In the genomic region with DNA sequence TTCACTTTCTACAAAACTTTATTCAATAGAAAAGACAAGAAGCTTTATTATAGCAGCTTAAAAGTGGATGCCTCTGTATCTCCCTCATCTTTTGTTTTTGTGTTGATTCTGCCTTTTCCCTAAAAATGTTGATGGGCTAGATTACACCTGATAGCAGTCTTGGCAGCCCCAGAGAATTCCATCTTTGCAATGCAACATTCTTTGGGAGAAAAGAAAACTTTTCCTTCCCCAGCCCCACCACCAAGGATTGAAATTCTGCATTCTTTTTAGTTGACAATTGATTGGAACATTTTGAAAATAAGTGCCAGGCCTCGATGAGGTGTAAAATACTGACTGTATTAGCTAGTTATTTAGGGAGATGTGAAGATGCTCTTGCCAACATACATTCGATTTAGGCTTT, we compare ENCODE assay signal across 21 cellular contexts.
DNase-seq lines count a peak whose midpoint lies in the region; ATAC-seq, FAIRE-seq and TF ChIP-seq lines count a peak whose summit lies in the region.
"Had no signal": no experiment of that assay in that cellular context is flagged by ENCODE, and none has a peak within 500 bp of the region (broad histone marks: within the 10 kb centered on the region; RNA-seq: fewer than 3 reads in every experiment).

No MANE protein-coding gene starts in this region.

- H3K27ac ChIP-seq in IMR-90 (ENCODE audit: insufficient read depth, low read length) (no peak overlapping the region), astrocyte (ENCODE audit: low read depth, low read length) (no peak overlapping the region), mesendoderm (ENCODE audit: low read depth, low read length) (no peak overlapping the region), PC-3 (ENCODE audit: low read length) (no peak overlapping the region)

- H3K36me3 ChIP-seq in IMR-90 (ENCODE audit: control insufficient read depth, insufficient read depth, low read length) (no peaks in the 10 kb centered on the region), astrocyte (ENCODE audit: insufficient read depth, low read length) (no peaks in the 10 kb centered on the region), mesendoderm (ENCODE audit: control insufficient read depth, insufficient read depth, low read length) (no peaks in the 10 kb centered on the region), PC-3 (ENCODE audit: low read depth, low read length) (no peaks in the 10 kb centered on the region)
- H3K36me3 ChIP-seq: BE2C, HAP-1 had no signal

- H3K4ac ChIP-seq in IMR-90 (ENCODE audit: low read depth, low read length) = no peak overlapping the region
- no peak overlapping the region for H3K4ac ChIP-seq in mesendoderm (ENCODE audit: low read depth, low read length)

- no peak overlapping the region for H4K8ac ChIP-seq in IMR-90 (ENCODE audit: low read depth in 2 of 2, low read length in 2 of 2)
- no peak overlapping the region for H4K8ac ChIP-seq in mesendoderm (ENCODE audit: low read depth, low read length)

- H2BK5ac ChIP-seq in IMR-90 (ENCODE audit: low read depth, low read length, poor library complexity, severe bottlenecking) (no peak overlapping the region), mesendoderm (ENCODE audit: low read length) (no peak overlapping the region)

- peaks cover 11% of the 10 kb centered on the region for H3K9me3 Mint-ChIP-seq in astrocyte (ENCODE audit: unreplicated experiment)

- H3K79me2 ChIP-seq in astrocyte (ENCODE audit: insufficient read depth, low read length) = no peaks in the 10 kb centered on the region
- H3K79me2 ChIP-seq in mesendoderm (ENCODE audit: control insufficient read depth, insufficient read depth, low read length) = no peaks in the 10 kb centered on the region
- H3K79me2 ChIP-seq in PC-3 (ENCODE audit: low read length) = no peaks in the 10 kb centered on the region

- FAIRE-seq in astrocyte (lab: Jason Lieb, UNC) = no peak
- FAIRE-seq: A204.1, G401.6, GM12891, GM19239, HepG2 had no signal

- H2AK5ac ChIP-seq in IMR-90 (ENCODE audit: low read depth, low read length) (no peak overlapping the region), mesendoderm (ENCODE audit: low read length) (no peak overlapping the region)

- DNase-seq in IMR-90 = no peak
- DNase-seq in astrocyte (ENCODE audit: low read depth) = peak; percentile 17
- peak; percentile 71 for DNase-seq in mesendoderm
- no peak for DNase-seq in PC-3
- DNase-seq: ACHN; BE2C; C1 segment of cervical spinal cord; CD4-positive, CD25-positive, alpha-beta regulatory T cell; CD8-positive, alpha-beta memory T cell; COR-L47; DMS 273 treated with DMSO at 0.1 percent for 48 hours; DMS53; DND-41 had no signal

- H3K14ac ChIP-seq in IMR-90 (replicated peaks; ENCODE audit: low read depth, low read length) = no peak overlapping the region

- TF ChIP-seq CTCF in IMR-90 (conservative IDR thresholded peaks at IDR 0.05; ENCODE audit: low read depth, low read length) (no peak), astrocyte (IDR thresholded peaks at IDR 0.05; ENCODE audit: insufficient read depth, low read depth, low read length) (no peak), PC-3 (conservative IDR thresholded peaks at IDR 0.05; ENCODE audit: low read depth, low read length) (no peak)

- H3K56ac ChIP-seq in IMR-90 (ENCODE audit: extremely low read depth, insufficient read depth, low read length) (no peak overlapping the region), mesendoderm (ENCODE audit: low read length) (no peak overlapping the region)

- no peak for TF ChIP-seq RAD21 in IMR-90 (IDR thresholded peaks at IDR 0.05; ENCODE audit: low read length)

- CTCF ChIA-PET in IMR-90 (lab: Yijun Ruan, JAX) = interaction anchor here (0.8 to 2.0 kb wide), 2 partner anchors 12 to 18 kb away, joined by 3 to 9 read pairs; no protein-coding TSS in a partner anchor
- CTCF ChIA-PET in PC-3 (lab: Charles Lee) = interaction anchor here (1.9 kb wide), 1 partner anchor 18 kb away, joined by 8 read pairs; no protein-coding TSS in a partner anchor

- H3K4me1 ChIP-seq in IMR-90 (ENCODE audit: control insufficient read depth, insufficient read depth, low read length) (peaks cover 3% of the 10 kb centered on the region; the same call in 1 of the 2 replicates), astrocyte (ENCODE audit: insufficient read depth, low read length) (no peaks in the 10 kb centered on the region), mesendoderm (ENCODE audit: control insufficient read depth, low read depth, low read length) (peaks cover 5% of the 10 kb centered on the region), PC-3 (ENCODE audit: insufficient read depth, low read length) (peaks cover 4% of the 10 kb centered on the region; the same call in 1 of the 2 replicates)
- H3K4me1 ChIP-seq: BE2C, HAP-1 had no signal

- H3K27me3 ChIP-seq in IMR-90 (ENCODE audit: control insufficient read depth, insufficient read depth, low read length) = no peaks in the 10 kb centered on the region
- no peaks in the 10 kb centered on the region for H3K27me3 ChIP-seq in astrocyte (ENCODE audit: insufficient read depth, low read length)
- no peaks in the 10 kb centered on the region for H3K27me3 ChIP-seq in mesendoderm (ENCODE audit: insufficient read depth, low read length, poor library complexity)
- no peaks in the 10 kb centered on the region for H3K27me3 ChIP-seq in PC-3 (ENCODE audit: low read length)
- H3K27me3 ChIP-seq: BE2C had no signal

- H2BK15ac ChIP-seq in IMR-90 (ENCODE audit: low read depth, low read length) (no peak overlapping the region), mesendoderm (replicated peaks; ENCODE audit: low read depth) (no peak overlapping the region)

- H3F3A ChIP-seq in PC-3 (ENCODE audit: low read length, unreplicated experiment) = no peaks in the 10 kb centered on the region

- no peak for TF ChIP-seq POLR2A in IMR-90 (IDR thresholded peaks at IDR 0.05; ENCODE audit: low read depth, low read length)

- H3K23ac ChIP-seq in IMR-90 (ENCODE audit: low read depth, low read length) (no peak overlapping the region), mesendoderm (ENCODE audit: low read length) (no peak overlapping the region)

- BruUV-seq in IMR-90 (replicated peaks; lab: Mats Ljungman, UMichigan) = no TSS peak
- BruUV-seq in PC-3 (replicated peaks; lab: Mats Ljungman, UMichigan) = no TSS peak

- H3K79me1 ChIP-seq in IMR-90 (ENCODE audit: low read depth in 1 of 2, low read length in 2 of 2) (no peaks in the 10 kb centered on the region), mesendoderm (ENCODE audit: low read length) (no peaks in the 10 kb centered on the region)

- H3K36me3 Mint-ChIP-seq in astrocyte (ENCODE audit: low read depth, unreplicated experiment) = no peaks in the 10 kb centered on the region
- H3K36me3 Mint-ChIP-seq: CD4-positive, CD25-positive, alpha-beta regulatory T cell; CD8-positive, alpha-beta memory T cell had no signal

- H3K4me3 Mint-ChIP-seq in astrocyte (ENCODE audit: unreplicated experiment) = no peak overlapping the region
- H3K4me3 Mint-ChIP-seq: CD4-positive, CD25-positive, alpha-beta regulatory T cell; CD8-positive, alpha-beta memory T cell had no signal

- H3K9me1 ChIP-seq in IMR-90 (ENCODE audit: insufficient read depth, low read length) = no peaks in the 10 kb centered on the region

- H3K4me2 ChIP-seq in IMR-90 (ENCODE audit: low read depth, low read length) (no peak overlapping the region), astrocyte (ENCODE audit: low read length) (no peak overlapping the region), mesendoderm (ENCODE audit: low read length) (no peak overlapping the region), PC-3 (ENCODE audit: low read length) (no peak overlapping the region)

- no peaks in the 10 kb centered on the region for H3K9me2 ChIP-seq in PC-3 (replicated peaks; ENCODE audit: low read length)

- dilution Hi-C loops in IMR-90 (cut with HindIII; ENCODE audit: low sequenced_read_pairs, unreplicated experiment) = no loop called here

- H2BK20ac ChIP-seq in IMR-90 (ENCODE audit: low read depth, low read length) = no peak overlapping the region

- no peak overlapping the region for H3K27ac Mint-ChIP-seq in astrocyte (ENCODE audit: unreplicated experiment)
- H3K27ac Mint-ChIP-seq: CD4-positive, CD25-positive, alpha-beta regulatory T cell had no signal

- H3K4me3 ChIP-seq in IMR-90 (ENCODE audit: insufficient read depth, low read depth, low read length) (no peak overlapping the region), astrocyte (ENCODE audit: insufficient read depth, low read depth, low read length) (no peak overlapping the region), mesendoderm (ENCODE audit: low read length) (no peak overlapping the region), PC-3 (ENCODE audit: low read length) (no peak overlapping the region)
- H3K4me3 ChIP-seq: HAP-1 had no signal

- H2BK120ac ChIP-seq in IMR-90 (ENCODE audit: low read depth, low read length) (no peak overlapping the region), mesendoderm (ENCODE audit: low read depth, low read length) (no peak overlapping the region)

- H3K27me3 Mint-ChIP-seq in astrocyte (ENCODE audit: low read depth, unreplicated experiment) = no peaks in the 10 kb centered on the region
- H3K27me3 Mint-ChIP-seq: CD4-positive, CD25-positive, alpha-beta regulatory T cell had no signal

- in situ Hi-C loops in IMR-90 (cut with MboI; ENCODE audit: low sequenced_read_pairs) = no loop called here

- H4K91ac ChIP-seq in IMR-90 (ENCODE audit: insufficient read depth, low read depth, low read length) = no peak overlapping the region

- H3K4me1 Mint-ChIP-seq in astrocyte (ENCODE audit: low read depth, unreplicated experiment) = peaks cover 4% of the 10 kb centered on the region
- H3K4me1 Mint-ChIP-seq: CD4-positive, CD25-positive, alpha-beta regulatory T cell; CD8-positive, alpha-beta memory T cell had no signal

- no peak overlapping the region for H2AFZ ChIP-seq in IMR-90 (replicated peaks; ENCODE audit: low read length, poor library complexity)
- H2AFZ ChIP-seq in astrocyte (ENCODE audit: low read depth, low read length) = no peak overlapping the region
- no peak overlapping the region for H2AFZ ChIP-seq in PC-3 (ENCODE audit: low read length)

- H3K9me3 ChIP-seq in IMR-90 (ENCODE audit: control insufficient read depth, insufficient read depth, low read length) (no peaks in the 10 kb centered on the region), astrocyte (ENCODE audit: insufficient read depth, low read depth, low read length) (no peaks in the 10 kb centered on the region), PC-3 (ENCODE audit: low read length) (no peaks in the 10 kb centered on the region)
- H3K9me3 ChIP-seq: BE2C, HAP-1 had no signal

- H4K5ac ChIP-seq in IMR-90 (ENCODE audit: low read depth, low read length) = no peak overlapping the region
- no peak overlapping the region for H4K5ac ChIP-seq in mesendoderm (ENCODE audit: low read length)

- no CpG with 5 or more reads among the region's 2 CpGs for WGBS in IMR-90 (ENCODE audit: extremely low coverage in 2 of 2, insufficient read length in 1 of 2), 2 experiments
- WGBS in mesendoderm (ENCODE audit: extremely low coverage, insufficient coverage, low lambda C conversion rate) = no CpG with 5 or more reads among the region's 2 CpGs

- no peak for ATAC-seq in IMR-90 (ENCODE audit: low read depth)
- ATAC-seq in PC-3 = no peak
- no peak for ATAC-seq in GM21723 (IDR thresholded peaks at IDR 0.05; ENCODE audit: unreplicated experiment)
- ATAC-seq in GM19324 (IDR thresholded peaks at IDR 0.05; ENCODE audit: low FRiP score, unreplicated experiment) = no peak
- ATAC-seq: HepG2 had no signal

- peak overlapping the region; percentile 35; the same call in 1 of the 2 replicates for H3K18ac ChIP-seq in IMR-90 (ENCODE audit: low read depth, low read length)
- H3K18ac ChIP-seq in mesendoderm (ENCODE audit: low read length) = no peak overlapping the region

- no peak overlapping the region for H3K9ac ChIP-seq in IMR-90 (ENCODE audit: low read depth, low read length)
- H3K9ac ChIP-seq in astrocyte (ENCODE audit: low read length) = no peak overlapping the region
- no peak overlapping the region for H3K9ac ChIP-seq in mesendoderm (ENCODE audit: low read length)
- no peak overlapping the region for H3K9ac ChIP-seq in PC-3 (ENCODE audit: low read length)

- no peaks in the 10 kb centered on the region for H4K20me1 ChIP-seq in IMR-90 (ENCODE audit: insufficient read depth, low read length)
- H4K20me1 ChIP-seq in astrocyte (ENCODE audit: insufficient read depth, low read length) = no peaks in the 10 kb centered on the region
- H4K20me1 ChIP-seq in PC-3 (ENCODE audit: low read length) = no peaks in the 10 kb centered on the region

- H2AK9ac ChIP-seq in IMR-90 (replicated peaks; ENCODE audit: low read depth, low read length, poor library complexity) = no peak overlapping the region

- POLR2A ChIA-PET in IMR-90 (lab: Charles Lee; ENCODE audit: unreplicated experiment) = interaction anchor here (0.6 kb wide), 1 partner anchor 14 kb away, joined by 3 read pairs; no protein-coding TSS in a partner anchor
- POLR2A ChIA-PET in PC-3 (lab: Charles Lee; ENCODE audit: unreplicated experiment) = no interaction called here

- intact Hi-C loops in IMR-90 (cut with micrococcal nuclease) = no loop called here
- intact Hi-C loops in PC-3 (cut with micrococcal nuclease) = loop anchor here (10.0 kb wide), 1 partner anchor 273 kb away; no protein-coding TSS in a partner anchor

Comparison
In these comparisons a context has a peak if more than half of its experiments do, and no peak if none do; other contexts are left out.
1. DNase-seq: peak in astrocyte (single experiment) and mesendoderm (single experiment); none in IMR-90 (single experiment) and PC-3 (single experiment).